In the genomic region with DNA sequence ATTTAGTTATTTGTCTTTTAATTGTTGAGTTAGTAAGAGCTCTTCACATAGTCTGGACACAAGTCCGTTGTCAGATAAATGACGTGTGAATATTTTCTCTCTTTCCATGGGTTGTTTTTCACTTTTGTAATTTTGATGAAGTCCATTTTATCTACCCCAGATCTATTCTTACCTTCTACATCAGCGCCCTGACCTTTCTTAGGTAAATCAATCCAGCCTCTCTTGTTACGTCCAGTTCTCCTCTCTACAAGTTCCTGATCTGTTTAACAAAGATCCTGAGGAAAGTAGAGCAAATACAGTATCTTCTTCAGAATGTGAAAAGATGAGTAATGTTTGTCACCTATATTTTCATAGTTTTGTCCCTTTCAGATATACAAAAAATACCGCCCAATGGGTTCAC, we compare ENCODE assay signal across 27 cellular contexts.
"Had no signal": no experiment of that assay in that cellular context is flagged by ENCODE, and none has a peak within 500 bp of the region (broad histone marks: within the 10 kb centered on the region; RNA-seq: fewer than 3 reads in every experiment).

No MANE protein-coding gene starts in this region.

- H3K9me3 Mint-ChIP-seq: stimulated activated naive CD8-positive, alpha-beta T cell treated with anti-CD3 and anti-CD28 coated beads, Interleukin-15, Interleukin-2, amounts not matched to agents 100 ng/mL and 50 ng/mL, for 24 hours had no signal

- H3K4me3 ChIP-seq: left lung, lower lobe of right lung, pancreas, prostate gland, right atrium auricular region, right lobe of liver, skin epidermis, suprapubic skin, thoracic aorta, tibial artery, upper lobe of right lung had no signal

- H3K4me3 Mint-ChIP-seq: immature natural killer cell; naive thymus-derived CD8-positive, alpha-beta T cell; nephron; neural crest cell; stimulated activated naive CD8-positive, alpha-beta T cell treated with anti-CD3 and anti-CD28 coated beads, Interleukin-15, Interleukin-2, amounts not matched to agents 100 ng/mL and 50 ng/mL, for 24 hours had no signal

- DNase-seq: hypothalamus; immature natural killer cell; kidney; left lung; lower lobe of right lung; mammary epithelial cell; mesenchymal stem cell; naive thymus-derived CD8-positive, alpha-beta T cell; nucleus accumbens; pancreas; posterior cingulate gyrus; right lobe of liver; stimulated activated CD4-positive, alpha-beta T cell treated with anti-CD3 and anti-CD28 coated beads, Interleukin-12 subunit alpha, Interleukin-12 subunit beta, amount 100 ng/mL, for 4 hours; stimulated activated CD4-positive, alpha-beta T cell treated with anti-CD3 and anti-CD28 coated beads, Interleukin-2, amount 100 ng/mL, for 24 hours; stimulated activated CD4-positive, alpha-beta T cell treated with anti-CD3 and anti-CD28 coated beads, Interleukin-4, amount 100 ng/mL, for 1 hour; stimulated activated naive CD4-positive, alpha-beta T cell; tibial artery; trophoblast cell; upper lobe of right lung had no signal

- ATAC-seq: left lung; lower lobe of right lung; naive thymus-derived CD8-positive, alpha-beta T cell; pancreas; right lobe of liver had no signal

- H3K27me3 ChIP-seq: left lung, pancreas, right atrium auricular region, right lobe of liver, suprapubic skin, tibial artery, upper lobe of right lung had no signal

- H3K9me3 ChIP-seq: left lung, lower lobe of right lung, pancreas, prostate gland, right atrium auricular region, right lobe of liver, suprapubic skin, thoracic aorta, tibial artery, upper lobe of right lung had no signal

- H3K27ac ChIP-seq: left lung, lower lobe of right lung, pancreas, prostate gland, right atrium auricular region, right lobe of liver, skin epidermis, suprapubic skin, thoracic aorta, tibial artery, upper lobe of right lung had no signal

- H3K36me3 Mint-ChIP-seq: immature natural killer cell; naive thymus-derived CD8-positive, alpha-beta T cell had no signal

- H3K36me3 ChIP-seq: left lung, lower lobe of right lung, pancreas, prostate gland, right atrium auricular region, right lobe of liver, suprapubic skin, thoracic aorta, tibial artery, upper lobe of right lung had no signal

- H3K27ac Mint-ChIP-seq: immature natural killer cell; naive thymus-derived CD8-positive, alpha-beta T cell; nephron; stimulated activated naive CD8-positive, alpha-beta T cell treated with anti-CD3 and anti-CD28 coated beads, Interleukin-15, Interleukin-2, amounts not matched to agents 100 ng/mL and 50 ng/mL, for 24 hours had no signal
